In genomic region chr2:191936882-191937405, GRCh38 we compare ENCODE assay signal across 27 cellular contexts.
DNase-seq lines count a peak whose midpoint lies in the region; ATAC-seq and TF ChIP-seq lines count a peak whose summit lies in the region.
"Had no signal": no experiment of that assay in that cellular context is flagged by ENCODE, and none has a peak within 500 bp of the region (broad histone marks: within the 10 kb centered on the region; RNA-seq: fewer than 3 reads in every experiment).

No MANE protein-coding gene starts in this region.

- no peaks in the 10 kb centered on the region for H3K4me1 ChIP-seq in left lung
- H3K4me1 ChIP-seq in right lobe of liver: no peaks in the 10 kb centered on the region

- no peak overlapping the region for H3K4me3 Mint-ChIP-seq in brain
- H3K4me3 Mint-ChIP-seq: CD4-positive, alpha-beta T cell; GM23338 had no signal

- H3K4me3 ChIP-seq in left lung: no peak overlapping the region
- no peak overlapping the region for H3K4me3 ChIP-seq in right lobe of liver
- H3K4me3 ChIP-seq: BLaER1, GM23338, K562 had no signal

- ATAC-seq in left lung (peak; percentile 67), GM19455 (IDR thresholded peaks at IDR 0.05; ENCODE audit: unreplicated experiment) (no peak), right lobe of liver (no peak)
- ATAC-seq: GM23338, HepG2, K562 had no signal

- H3K4me1 Mint-ChIP-seq in brain: peaks cover 30% of the 10 kb centered on the region

- no peak for TF ChIP-seq POLR2A in right lobe of liver (IDR thresholded peaks at IDR 0.05)

- TF ChIP-seq CTCF in brain (conservative IDR thresholded peaks at IDR 0.05): no peak
- TF ChIP-seq CTCF in left lung (IDR thresholded peaks at IDR 0.05): no peak
- no peak for TF ChIP-seq CTCF in right lobe of liver (IDR thresholded peaks at IDR 0.05)

- intact Hi-C loops in left lung (cut with DNase I) (no loop called here), right lobe of liver (cut with DNase I) (no loop called here)

- peak; percentile 54 for DNase-seq in NCI-H1694 treated with DMSO at 0.1 percent for 48 hours (lab: John Stamatoyannopoulos, UW)
- no peak for DNase-seq in NCI-H1694 (lab: John Stamatoyannopoulos, UW)
- DNase-seq in NCI-H446 treated with DMSO at 0.1 percent for 48 hours (lab: John Stamatoyannopoulos, UW): peak; percentile 47
- DNase-seq in left lung: no peak
- DNase-seq in epidermal melanocyte (ENCODE audit: insufficient read length, low spot score): no peak
- DNase-seq in right lobe of liver: no peak
- DNase-seq: ACHN; CD4-positive, alpha-beta T cell; COR-L47; DMS 273 treated with DMSO at 0.1 percent for 48 hours; DMS79 treated with DMSO at 0.1 percent for 48 hours; HCEC 1CT; MM.1S; NCI-H1048; NCI-H1417 treated with DMSO at 0.1 percent for 48 hours; NCI-H1930; NCI-H510A; SIG-M5; SK-N-SH had no signal

- H3K9me3 ChIP-seq in left lung (no peaks in the 10 kb centered on the region), right lobe of liver (peaks cover 0 to 2% (median 0%) of the 10 kb centered on the region in 4 donors)
- H3K9me3 ChIP-seq: BLaER1, SK-N-SH had no signal

- 92% methylated on average over 2 of the region's 2 CpGs for WGBS in right lobe of liver (ENCODE audit: insufficient coverage, low coverage, low lambda C conversion rate, missing lambda C conversion rate)

- H3K36me3 ChIP-seq in left lung: no peaks in the 10 kb centered on the region
- H3K36me3 ChIP-seq in right lobe of liver: no peaks in the 10 kb centered on the region
- H3K36me3 ChIP-seq: BLaER1 had no signal

- no peaks in the 10 kb centered on the region for H3K27me3 Mint-ChIP-seq in brain

- H3K27ac ChIP-seq in left lung: no peak overlapping the region
- H3K27ac ChIP-seq in right lobe of liver: no peak overlapping the region
- H3K27ac ChIP-seq: 22Rv1, BLaER1, HL-60 had no signal

- H3K27me3 ChIP-seq in left lung (no peaks in the 10 kb centered on the region), right lobe of liver (no peaks in the 10 kb centered on the region)
- H3K27me3 ChIP-seq: BLaER1 had no signal

- H3K36me3 Mint-ChIP-seq in brain: no peaks in the 10 kb centered on the region

- H3K9me3 Mint-ChIP-seq in brain: peaks cover 0 to 3% (median 0%) of the 10 kb centered on the region in 5 experiments
- H3K9me3 Mint-ChIP-seq: CD4-positive, alpha-beta T cell; GM23338 had no signal

- H3K27ac Mint-ChIP-seq in brain: peak overlapping the region in 4 of 5 experiments; percentile 28 to 76 (median 49)
- H3K27ac Mint-ChIP-seq: CD4-positive, alpha-beta T cell; GM23338 had no signal

Comparison
In these comparisons a context has a peak if more than half of its experiments do, and no peak if none do; other contexts are left out.
1. DNase-seq: peak in NCI-H1694 treated with DMSO at 0.1 percent for 48 hours (single experiment) and NCI-H446 treated with DMSO at 0.1 percent for 48 hours (single experiment); none in NCI-H1694 (single experiment), left lung (0 of 2), epidermal melanocyte (single experiment) and right lobe of liver (0 of 3).